1 cellular context compared by ENCODE assay signal in the genomic region with DNA sequence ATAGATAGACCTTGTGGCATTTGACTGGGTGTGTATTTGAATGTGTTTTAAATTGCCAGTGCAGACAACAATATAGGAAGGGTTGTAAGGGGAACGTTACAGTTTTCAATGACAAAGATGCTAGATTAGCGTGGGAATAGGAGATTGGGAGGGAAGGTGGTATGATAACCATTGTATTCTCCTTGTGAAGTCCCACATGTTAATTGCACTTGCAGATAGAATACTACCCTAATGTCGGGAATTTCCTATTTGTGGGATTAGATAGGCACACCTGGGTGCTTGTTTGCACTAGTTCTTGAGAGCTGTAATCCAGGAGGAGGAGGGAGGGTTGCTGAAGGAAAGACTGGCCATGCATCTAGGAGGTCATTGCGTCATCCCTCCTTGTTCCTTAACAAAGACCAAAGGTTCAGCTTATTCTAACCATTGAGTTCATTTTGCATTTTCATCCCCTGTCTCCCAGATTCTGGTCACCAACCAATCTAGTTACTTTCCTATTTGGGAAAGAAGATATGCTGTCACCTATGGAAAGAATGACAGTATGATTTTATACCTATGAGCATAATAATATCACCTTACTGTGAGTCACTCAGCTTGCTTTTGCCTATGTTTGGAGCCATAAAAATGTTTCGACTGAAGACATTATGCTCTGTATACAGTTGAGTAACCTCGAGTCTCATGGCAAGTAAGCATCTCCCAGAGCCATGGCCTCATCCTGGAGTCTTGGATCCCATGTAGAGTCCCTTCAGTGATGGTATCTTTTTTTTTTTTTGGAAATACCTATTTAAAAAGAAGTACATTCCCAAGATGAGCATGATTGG.
TF ChIP-seq lines count a peak whose summit lies in the region.

No MANE protein-coding gene starts in this region.

TF ChIP-seq in GM23338, 12 proteins besides CTCF, POLR2A, EP300 and RAD21 (continued from another document):
- TF ChIP-seq, protein P1, sequence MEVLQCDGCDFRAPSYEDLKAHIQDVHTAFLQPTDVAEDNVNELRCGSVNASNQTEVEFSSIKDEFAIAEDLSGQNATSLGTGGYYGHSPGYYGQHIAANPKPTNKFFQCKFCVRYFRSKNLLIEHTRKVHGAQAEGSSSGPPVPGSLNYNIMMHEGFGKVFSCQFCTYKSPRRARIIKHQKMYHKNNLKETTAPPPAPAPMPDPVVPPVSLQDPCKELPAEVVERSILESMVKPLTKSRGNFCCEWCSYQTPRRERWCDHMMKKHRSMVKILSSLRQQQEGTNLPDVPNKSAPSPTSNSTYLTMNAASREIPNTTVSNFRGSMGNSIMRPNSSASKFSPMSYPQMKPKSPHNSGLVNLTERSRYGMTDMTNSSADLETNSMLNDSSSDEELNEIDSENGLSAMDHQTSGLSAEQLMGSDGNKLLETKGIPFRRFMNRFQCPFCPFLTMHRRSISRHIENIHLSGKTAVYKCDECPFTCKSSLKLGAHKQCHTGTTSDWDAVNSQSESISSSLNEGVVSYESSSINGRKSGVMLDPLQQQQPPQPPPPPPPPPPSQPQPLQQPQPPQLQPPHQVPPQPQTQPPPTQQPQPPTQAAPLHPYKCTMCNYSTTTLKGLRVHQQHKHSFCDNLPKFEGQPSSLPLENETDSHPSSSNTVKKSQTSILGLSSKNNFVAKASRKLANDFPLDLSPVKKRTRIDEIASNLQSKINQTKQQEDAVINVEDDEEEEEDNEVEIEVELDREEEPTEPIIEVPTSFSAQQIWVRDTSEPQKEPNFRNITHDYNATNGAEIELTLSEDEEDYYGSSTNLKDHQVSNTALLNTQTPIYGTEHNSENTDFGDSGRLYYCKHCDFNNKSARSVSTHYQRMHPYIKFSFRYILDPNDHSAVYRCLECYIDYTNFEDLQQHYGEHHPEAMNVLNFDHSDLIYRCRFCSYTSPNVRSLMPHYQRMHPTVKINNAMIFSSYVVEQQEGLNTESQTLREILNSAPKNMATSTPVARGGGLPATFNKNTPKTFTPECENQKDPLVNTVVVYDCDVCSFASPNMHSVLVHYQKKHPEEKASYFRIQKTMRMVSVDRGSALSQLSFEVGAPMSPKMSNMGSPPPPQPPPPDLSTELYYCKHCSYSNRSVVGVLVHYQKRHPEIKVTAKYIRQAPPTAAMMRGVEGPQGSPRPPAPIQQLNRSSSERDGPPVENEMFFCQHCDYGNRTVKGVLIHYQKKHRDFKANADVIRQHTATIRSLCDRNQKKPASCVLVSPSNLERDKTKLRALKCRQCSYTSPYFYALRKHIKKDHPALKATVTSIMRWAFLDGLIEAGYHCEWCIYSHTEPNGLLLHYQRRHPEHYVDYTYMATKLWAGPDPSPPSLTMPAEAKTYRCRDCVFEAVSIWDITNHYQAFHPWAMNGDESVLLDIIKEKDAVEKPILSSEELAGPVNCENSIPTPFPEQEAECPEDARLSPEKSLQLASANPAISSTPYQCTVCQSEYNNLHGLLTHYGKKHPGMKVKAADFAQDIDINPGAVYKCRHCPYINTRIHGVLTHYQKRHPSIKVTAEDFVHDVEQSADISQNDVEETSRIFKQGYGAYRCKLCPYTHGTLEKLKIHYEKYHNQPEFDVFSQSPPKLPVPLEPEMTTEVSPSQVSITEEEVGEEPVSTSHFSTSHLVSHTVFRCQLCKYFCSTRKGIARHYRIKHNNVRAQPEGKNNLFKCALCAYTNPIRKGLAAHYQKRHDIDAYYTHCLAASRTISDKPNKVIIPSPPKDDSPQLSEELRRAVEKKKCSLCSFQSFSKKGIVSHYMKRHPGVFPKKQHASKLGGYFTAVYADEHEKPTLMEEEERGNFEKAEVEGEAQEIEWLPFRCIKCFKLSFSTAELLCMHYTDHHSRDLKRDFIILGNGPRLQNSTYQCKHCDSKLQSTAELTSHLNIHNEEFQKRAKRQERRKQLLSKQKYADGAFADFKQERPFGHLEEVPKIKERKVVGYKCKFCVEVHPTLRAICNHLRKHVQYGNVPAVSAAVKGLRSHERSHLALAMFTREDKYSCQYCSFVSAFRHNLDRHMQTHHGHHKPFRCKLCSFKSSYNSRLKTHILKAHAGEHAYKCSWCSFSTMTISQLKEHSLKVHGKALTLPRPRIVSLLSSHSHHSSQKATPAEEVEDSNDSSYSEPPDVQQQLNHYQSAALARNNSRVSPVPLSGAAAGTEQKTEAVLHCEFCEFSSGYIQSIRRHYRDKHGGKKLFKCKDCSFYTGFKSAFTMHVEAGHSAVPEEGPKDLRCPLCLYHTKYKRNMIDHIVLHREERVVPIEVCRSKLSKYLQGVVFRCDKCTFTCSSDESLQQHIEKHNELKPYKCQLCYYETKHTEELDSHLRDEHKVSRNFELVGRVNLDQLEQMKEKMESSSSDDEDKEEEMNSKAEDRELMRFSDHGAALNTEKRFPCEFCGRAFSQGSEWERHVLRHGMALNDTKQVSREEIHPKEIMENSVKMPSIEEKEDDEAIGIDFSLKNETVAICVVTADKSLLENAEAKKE (CRISPR knock-in tag; IDR thresholded peaks at IDR 0.05) = no peak
- TF ChIP-seq ZNF331 (CRISPR knock-in tag; IDR thresholded peaks at IDR 0.05; ENCODE audit: low read depth) = no peak
- no peak for TF ChIP-seq JUNB (IDR thresholded peaks at IDR 0.05; ENCODE audit: unreplicated experiment)
- peak; percentile 15; the same call in 1 of the 2 replicates for TF ChIP-seq NANOG (IDR thresholded peaks at IDR 0.05; ENCODE audit: borderline replicate concordance)
- TF ChIP-seq EZH2 (IDR thresholded peaks at IDR 0.05; ENCODE audit: low read depth, unreplicated experiment) = no peak
- TF ChIP-seq, protein P2, sequence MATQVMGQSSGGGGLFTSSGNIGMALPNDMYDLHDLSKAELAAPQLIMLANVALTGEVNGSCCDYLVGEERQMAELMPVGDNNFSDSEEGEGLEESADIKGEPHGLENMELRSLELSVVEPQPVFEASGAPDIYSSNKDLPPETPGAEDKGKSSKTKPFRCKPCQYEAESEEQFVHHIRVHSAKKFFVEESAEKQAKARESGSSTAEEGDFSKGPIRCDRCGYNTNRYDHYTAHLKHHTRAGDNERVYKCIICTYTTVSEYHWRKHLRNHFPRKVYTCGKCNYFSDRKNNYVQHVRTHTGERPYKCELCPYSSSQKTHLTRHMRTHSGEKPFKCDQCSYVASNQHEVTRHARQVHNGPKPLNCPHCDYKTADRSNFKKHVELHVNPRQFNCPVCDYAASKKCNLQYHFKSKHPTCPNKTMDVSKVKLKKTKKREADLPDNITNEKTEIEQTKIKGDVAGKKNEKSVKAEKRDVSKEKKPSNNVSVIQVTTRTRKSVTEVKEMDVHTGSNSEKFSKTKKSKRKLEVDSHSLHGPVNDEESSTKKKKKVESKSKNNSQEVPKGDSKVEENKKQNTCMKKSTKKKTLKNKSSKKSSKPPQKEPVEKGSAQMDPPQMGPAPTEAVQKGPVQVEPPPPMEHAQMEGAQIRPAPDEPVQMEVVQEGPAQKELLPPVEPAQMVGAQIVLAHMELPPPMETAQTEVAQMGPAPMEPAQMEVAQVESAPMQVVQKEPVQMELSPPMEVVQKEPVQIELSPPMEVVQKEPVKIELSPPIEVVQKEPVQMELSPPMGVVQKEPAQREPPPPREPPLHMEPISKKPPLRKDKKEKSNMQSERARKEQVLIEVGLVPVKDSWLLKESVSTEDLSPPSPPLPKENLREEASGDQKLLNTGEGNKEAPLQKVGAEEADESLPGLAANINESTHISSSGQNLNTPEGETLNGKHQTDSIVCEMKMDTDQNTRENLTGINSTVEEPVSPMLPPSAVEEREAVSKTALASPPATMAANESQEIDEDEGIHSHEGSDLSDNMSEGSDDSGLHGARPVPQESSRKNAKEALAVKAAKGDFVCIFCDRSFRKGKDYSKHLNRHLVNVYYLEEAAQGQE (IDR thresholded peaks at IDR 0.05; ENCODE audit: unreplicated experiment) = no peak
- TF ChIP-seq, protein P3, sequence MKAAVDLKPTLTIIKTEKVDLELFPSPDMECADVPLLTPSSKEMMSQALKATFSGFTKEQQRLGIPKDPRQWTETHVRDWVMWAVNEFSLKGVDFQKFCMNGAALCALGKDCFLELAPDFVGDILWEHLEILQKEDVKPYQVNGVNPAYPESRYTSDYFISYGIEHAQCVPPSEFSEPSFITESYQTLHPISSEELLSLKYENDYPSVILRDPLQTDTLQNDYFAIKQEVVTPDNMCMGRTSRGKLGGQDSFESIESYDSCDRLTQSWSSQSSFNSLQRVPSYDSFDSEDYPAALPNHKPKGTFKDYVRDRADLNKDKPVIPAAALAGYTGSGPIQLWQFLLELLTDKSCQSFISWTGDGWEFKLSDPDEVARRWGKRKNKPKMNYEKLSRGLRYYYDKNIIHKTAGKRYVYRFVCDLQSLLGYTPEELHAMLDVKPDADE (IDR thresholded peaks at IDR 0.05) = no peak
